11 cellular contexts compared by ENCODE assay signal in the genomic region with DNA sequence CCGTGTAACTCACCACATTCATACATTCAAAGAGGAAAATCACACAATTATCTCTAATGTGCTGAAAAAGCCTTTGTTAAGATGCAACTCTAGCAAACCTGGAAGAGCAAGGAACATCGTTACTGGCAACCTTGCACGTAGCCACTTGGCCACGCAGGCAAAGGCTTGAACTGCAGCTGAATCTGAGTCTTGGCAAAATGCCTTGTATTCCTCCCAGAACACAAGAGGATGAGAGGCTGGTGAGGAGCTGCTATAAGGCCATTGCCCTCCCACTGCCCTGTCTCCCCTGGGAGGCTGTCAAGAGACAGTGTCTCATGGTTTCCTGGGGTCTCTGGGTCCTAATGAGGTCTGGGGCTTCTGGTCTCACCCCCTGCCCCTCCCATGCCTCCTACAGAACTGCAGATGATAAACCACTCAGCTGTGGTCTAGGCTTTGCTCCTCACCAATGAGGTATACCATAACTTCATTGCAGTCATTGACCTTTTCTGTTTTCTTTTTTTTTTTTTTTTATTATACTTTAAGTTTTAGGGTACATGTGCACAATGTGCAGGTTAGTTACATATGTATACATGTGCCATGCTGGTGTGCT.
A peak's percentile ranks its signal among the peaks of the same experiment; 100 is the strongest.
DNase-seq lines count a peak whose midpoint lies in the region; ATAC-seq and TF ChIP-seq lines count a peak whose summit lies in the region.
"Had no signal": no experiment of that assay in that cellular context is flagged by ENCODE, and none has a peak within 500 bp of the region (broad histone marks: within the 10 kb centered on the region; RNA-seq: fewer than 3 reads in every experiment).

No MANE protein-coding gene starts in this region.

- DNase-seq in NCI-H2171 treated with DMSO at 0.1 percent for 48 hours (lab: John Stamatoyannopoulos, UW), result peak; percentile 23
- no peak for DNase-seq in NCI-H2171 (lab: John Stamatoyannopoulos, UW)
- DNase-seq in NCI-H2227 treated with DMSO at 0.1 percent for 48 hours (lab: John Stamatoyannopoulos, UW), result peak; percentile 49
- DNase-seq in cardiac fibroblast (ENCODE audit: low read depth in 2 of 2), result peak; percentile 41 to 44
- no peak for DNase-seq in type B pancreatic cell (ENCODE audit: extremely low spot score, unreplicated experiment)
- no peak for DNase-seq in activated effector memory CD4-positive, alpha-beta T cell treated with anti-CD3 and anti-CD28 coated beads, Interleukin-2, amount 50 U/mL, for 16 hours
- DNase-seq in GM10266 (ENCODE audit: extremely low spot score), result no peak
- DNase-seq: cortex of kidney, NCI-H526 had no signal

- ATAC-seq in HG02763 (IDR thresholded peaks at IDR 0.05; ENCODE audit: unreplicated experiment), result no peak

- TF ChIP-seq CTCF in cardiac fibroblast (IDR thresholded peaks at IDR 0.05; ENCODE audit: low read depth, low read length) (no peak), type B pancreatic cell (conservative IDR thresholded peaks at IDR 0.05) (peak; percentile 38), GM10266 (IDR thresholded peaks at IDR 0.05; ENCODE audit: control insufficient read depth, insufficient read depth, low read depth, missing control alignments) (no peak)

- H3K27ac Mint-ChIP-seq in type B pancreatic cell, result no peak overlapping the region

- no peaks in the 10 kb centered on the region for H3K9me3 Mint-ChIP-seq in type B pancreatic cell

- no peaks in the 10 kb centered on the region for H3K27me3 Mint-ChIP-seq in type B pancreatic cell

- H3K4me1 Mint-ChIP-seq in type B pancreatic cell (ENCODE audit: unreplicated experiment), result peaks cover 5% of the 10 kb centered on the region

- no peaks in the 10 kb centered on the region for H3K36me3 Mint-ChIP-seq in type B pancreatic cell

- no peak overlapping the region for H3K4me3 Mint-ChIP-seq in type B pancreatic cell

- no peak overlapping the region for H3K4me3 ChIP-seq in cardiac fibroblast (replicated peaks in 1 of 2; ENCODE audit: low read depth in 2 of 2, low read length in 2 of 2)
- H3K4me3 ChIP-seq: smooth muscle cell had no signal

Comparison
In these comparisons a context has a peak if more than half of its experiments do, and no peak if none do; other contexts are left out.
1. DNase-seq: peak in NCI-H2171 treated with DMSO at 0.1 percent for 48 hours (single experiment), NCI-H2227 treated with DMSO at 0.1 percent for 48 hours (single experiment) and cardiac fibroblast (2 of 2); none in NCI-H2171 (single experiment), type B pancreatic cell (single experiment), activated effector memory CD4-positive, alpha-beta T cell treated with anti-CD3 and anti-CD28 coated beads, Interleukin-2, amount 50 U/mL, for 16 hours (single experiment) and GM10266 (single experiment).